Comparison of ENCODE assay signal across 37 cellular contexts in genomic region chr1:68115308-68115707, GRCh38.
"Had no signal": no experiment of that assay in that cellular context is flagged by ENCODE, and none has a peak within 500 bp of the region (broad histone marks: within the 10 kb centered on the region; RNA-seq: fewer than 3 reads in every experiment).

No MANE protein-coding gene starts in this region.

- ATAC-seq: activated CD8-positive, alpha-beta T cell treated with anti-CD3 and anti-CD28 coated beads for 36 hours; activated naive CD4-positive, alpha-beta T cell treated with anti-CD3 and anti-CD28 coated beads, Interleukin-2, amount 50 U/mL, for 72 hours; activated T-cell treated with anti-CD3 and anti-CD28 coated beads, Interleukin-2, amount 50 U/mL, for 4 hours; activated T-cell treated with anti-CD3 and anti-CD28 coated beads, Interleukin-2, amount 50 U/mL, for 72 hours; activated T-helper 17 cell treated with anti-CD3 and anti-CD28 coated beads, Interleukin-2, amount 50 U/mL, for 72 hours; body of pancreas had no signal

- H3K27me3 Mint-ChIP-seq: activated CD8-positive, alpha-beta T cell treated with anti-CD3 and anti-CD28 coated beads for 36 hours; activated naive CD8-positive, alpha-beta T cell treated with anti-CD3 and anti-CD28 coated beads for 36 hours had no signal

- H3K4me1 ChIP-seq: adrenal gland, breast epithelium had no signal

- H3K4me3 Mint-ChIP-seq: activated B cell treated with CpG ODN at 0.5 μM for 24 hours; activated CD4-positive, alpha-beta memory T cell treated with anti-CD3 and anti-CD28 coated beads for 36 hours; activated CD4-positive, alpha-beta T cell treated with anti-CD3 and anti-CD28 coated beads, Interleukin-2, amount 10 ng/mL, durations not matched to agents 24 days and 14 days; activated CD8-positive, alpha-beta T cell treated with anti-CD3 and anti-CD28 coated beads for 36 hours; activated naive CD4-positive, alpha-beta T cell treated with anti-CD3 and anti-CD28 coated beads for 36 hours; activated naive CD8-positive, alpha-beta T cell treated with anti-CD3 and anti-CD28 coated beads for 36 hours; activated T-cell treated with anti-CD3 and anti-CD28 coated beads, Interleukin-2, amount 50 U/mL, for 4 hours; activated T-cell treated with anti-CD3 and anti-CD28 coated beads, Interleukin-2, amount 50 U/mL, for 72 hours; activated T-helper 1 cell treated with anti-CD3 and anti-CD28 coated beads, Interleukin-12 subunit alpha, Interleukin-12 subunit beta, Interleukin-2, Interleukin-4 antibody, amounts not matched to agents 30 ng/mL and 10 ng/mL and 1 ng/mL, durations not matched to agents 14 hours and 24 hours and 36 hours; activated T-helper 17 cell treated with anti-CD3 and anti-CD28 coated beads, Interleukin-2, amount 50 U/mL, for 72 hours; T-helper 1 cell treated with Interleukin-12 subunit alpha and Interleukin-12 subunit beta and Interleukin-4 antibody, amounts not matched to agents 30 μg/mL and 1 μg/mL, for 36 hours; T-helper 2 cell treated with Interferon-gamma antibody and Interleukin-4, amounts not matched to agents 5 μg/mL and 100 μg/mL, for 36 hours had no signal

- H3K27me3 ChIP-seq: adrenal gland, body of pancreas, brain microvascular endothelial cell, breast epithelium had no signal

- H3K36me3 Mint-ChIP-seq: activated CD4-positive, alpha-beta memory T cell treated with anti-CD3 and anti-CD28 coated beads for 36 hours; activated naive CD4-positive, alpha-beta T cell treated with anti-CD3 and anti-CD28 coated beads, Interleukin-2, amount 50 U/mL, for 72 hours; activated naive CD8-positive, alpha-beta T cell treated with anti-CD3 and anti-CD28 coated beads for 36 hours had no signal

- H3K4me1 Mint-ChIP-seq: activated B cell treated with CpG ODN at 0.5 μM for 24 hours had no signal

- H3K4me3 ChIP-seq: adrenal gland, body of pancreas, breast epithelium had no signal

- H3K27ac ChIP-seq: adrenal gland, body of pancreas, brain microvascular endothelial cell, breast epithelium, VCaP had no signal

- H3K9me3 ChIP-seq: adrenal gland, body of pancreas, breast epithelium had no signal

- DNase-seq: activated B cell treated with CpG ODN at 0.5 μM for 24 hours; activated CD4-positive, alpha-beta memory T cell treated with anti-CD3 and anti-CD28 coated beads for 36 hours; activated CD4-positive, alpha-beta T cell treated with anti-CD3 and anti-CD28 coated beads for 4 hours; activated CD4-positive, alpha-beta T cell treated with anti-CD3 and anti-CD28 coated beads, Interleukin-2, amount 10 ng/mL, durations not matched to agents 24 days and 14 days; activated CD4-positive, alpha-beta T cell treated with anti-CD3 and anti-CD28 coated beads, Interleukin-2, amount 50 U/mL, for 1 hour; activated CD4-positive, alpha-beta T cell treated with anti-CD3 and anti-CD28 coated beads, Interleukin-2, amount 50 U/mL, for 4 hours; activated CD4-positive, CD25-positive, alpha-beta regulatory T cell treated with anti-CD3 and anti-CD28 coated beads, Interleukin-2, amount 50 U/mL, for 72 hours; activated CD8-positive, alpha-beta memory T cell treated with anti-CD3 and anti-CD28 coated beads, Interleukin-2, amount 50 U/mL, for 4 hours; activated CD8-positive, alpha-beta T cell treated with anti-CD3 and anti-CD28 coated beads for 36 hours; activated effector memory CD4-positive, alpha-beta T cell treated with anti-CD3 and anti-CD28 coated beads, Interleukin-2, amount 50 U/mL, for 16 hours; activated gamma-delta T cell treated with Interleukin-2 at 50 U/mL for 16 hours; activated naive CD4-positive, alpha-beta T cell; activated naive CD4-positive, alpha-beta T cell treated with anti-CD3 and anti-CD28 coated beads for 36 hours; activated naive CD4-positive, alpha-beta T cell treated with anti-CD3 and anti-CD28 coated beads, Interleukin-2, amount 50 U/mL, for 16 hours; activated naive CD8-positive, alpha-beta T cell treated with anti-CD3 and anti-CD28 coated beads for 36 hours; activated T-cell treated with anti-CD3 and anti-CD28 coated beads for 4 hours; activated T-cell treated with anti-CD3 and anti-CD28 coated beads, Interleukin-2, amount 50 U/mL, for 1 hour; activated T-cell treated with anti-CD3 and anti-CD28 coated beads, Interleukin-2, amount 50 U/mL, for 4 hours; activated T-cell treated with anti-CD3 and anti-CD28 coated beads, Interleukin-2, amount 50 U/mL, for 72 hours; adrenal gland; amniotic stem cell; aorta; body of pancreas; brain microvascular endothelial cell; central memory CD4-positive, alpha-beta T cell; T-helper 1 cell; T-helper 2 cell; T-helper 9 cell had no signal

- H3K9me3 Mint-ChIP-seq: activated B cell treated with CpG ODN at 0.5 μM for 24 hours; activated CD4-positive, alpha-beta memory T cell treated with anti-CD3 and anti-CD28 coated beads for 36 hours; activated CD4-positive, alpha-beta T cell treated with anti-CD3 and anti-CD28 coated beads, Interleukin-2, amount 10 ng/mL, durations not matched to agents 24 days and 14 days; activated CD8-positive, alpha-beta T cell treated with anti-CD3 and anti-CD28 coated beads for 36 hours; activated naive CD4-positive, alpha-beta T cell treated with anti-CD3 and anti-CD28 coated beads for 36 hours; activated naive CD4-positive, alpha-beta T cell treated with anti-CD3 and anti-CD28 coated beads, Interleukin-2, amount 50 U/mL, for 72 hours; activated naive CD8-positive, alpha-beta T cell treated with anti-CD3 and anti-CD28 coated beads for 36 hours; activated T-cell treated with anti-CD3 and anti-CD28 coated beads, Interleukin-2, amount 50 U/mL, for 4 hours; activated T-cell treated with anti-CD3 and anti-CD28 coated beads, Interleukin-2, amount 50 U/mL, for 72 hours; activated T-helper 1 cell treated with anti-CD3 and anti-CD28 coated beads, Interleukin-12 subunit alpha, Interleukin-12 subunit beta, Interleukin-2, Interleukin-4 antibody, amounts not matched to agents 30 ng/mL and 10 ng/mL and 1 ng/mL, durations not matched to agents 14 hours and 24 hours and 36 hours; activated T-helper 17 cell treated with anti-CD3 and anti-CD28 coated beads, Interleukin-2, amount 50 U/mL, for 72 hours; T-helper 1 cell treated with Interleukin-12 subunit alpha and Interleukin-12 subunit beta and Interleukin-4 antibody, amounts not matched to agents 30 μg/mL and 1 μg/mL, for 36 hours; T-helper 2 cell treated with Interferon-gamma antibody and Interleukin-4, amounts not matched to agents 5 μg/mL and 100 μg/mL, for 36 hours had no signal

- FAIRE-seq: astrocyte, TTC549 had no signal

- H3K36me3 ChIP-seq: adrenal gland, breast epithelium had no signal

- H3K27ac Mint-ChIP-seq: activated B cell treated with CpG ODN at 0.5 μM for 24 hours; activated CD4-positive, alpha-beta memory T cell treated with anti-CD3 and anti-CD28 coated beads for 36 hours; activated CD4-positive, alpha-beta T cell treated with anti-CD3 and anti-CD28 coated beads, Interleukin-2, amount 10 ng/mL, durations not matched to agents 24 days and 14 days; activated CD8-positive, alpha-beta T cell treated with anti-CD3 and anti-CD28 coated beads for 36 hours; activated naive CD4-positive, alpha-beta T cell treated with anti-CD3 and anti-CD28 coated beads for 36 hours; activated naive CD4-positive, alpha-beta T cell treated with anti-CD3 and anti-CD28 coated beads, Interleukin-2, amount 50 U/mL, for 72 hours; activated naive CD8-positive, alpha-beta T cell treated with anti-CD3 and anti-CD28 coated beads for 36 hours; activated T-cell treated with anti-CD3 and anti-CD28 coated beads, Interleukin-2, amount 50 U/mL, for 72 hours; activated T-helper 1 cell treated with anti-CD3 and anti-CD28 coated beads, Interleukin-12 subunit alpha, Interleukin-12 subunit beta, Interleukin-2, Interleukin-4 antibody, amounts not matched to agents 30 ng/mL and 10 ng/mL and 1 ng/mL, durations not matched to agents 14 hours and 24 hours and 36 hours; activated T-helper 17 cell treated with anti-CD3 and anti-CD28 coated beads, Interleukin-2, amount 50 U/mL, for 72 hours; T-helper 1 cell treated with Interleukin-12 subunit alpha and Interleukin-12 subunit beta and Interleukin-4 antibody, amounts not matched to agents 30 μg/mL and 1 μg/mL, for 36 hours; T-helper 2 cell treated with Interferon-gamma antibody and Interleukin-4, amounts not matched to agents 5 μg/mL and 100 μg/mL, for 36 hours had no signal
